ENCODE assay signal across 7 cellular contexts in genomic region chr11:41971592-41971991, GRCh38.
"Had no signal": no experiment of that assay in that cellular context is flagged by ENCODE, and none has a peak within 500 bp of the region (broad histone marks: within the 10 kb centered on the region; RNA-seq: fewer than 3 reads in every experiment).

No MANE protein-coding gene starts in this region.

- H3K4me2 ChIP-seq: GM23338 had no signal

- H3K4me1 ChIP-seq: HAP-1 had no signal

- H3K27ac ChIP-seq: HL-60 had no signal

- DNase-seq: H7, HFFc6, KG1 had no signal

- H3K4me3 ChIP-seq: GM23338, HAP-1 had no signal

- H2AFZ ChIP-seq: GM23338 had no signal

- ATAC-seq: GM23338, HCT116 had no signal

- H3K9me3 ChIP-seq: HAP-1 had no signal

- H3K36me3 ChIP-seq: HAP-1 had no signal
